1 cellular context compared by ENCODE assay signal in the genomic region with DNA sequence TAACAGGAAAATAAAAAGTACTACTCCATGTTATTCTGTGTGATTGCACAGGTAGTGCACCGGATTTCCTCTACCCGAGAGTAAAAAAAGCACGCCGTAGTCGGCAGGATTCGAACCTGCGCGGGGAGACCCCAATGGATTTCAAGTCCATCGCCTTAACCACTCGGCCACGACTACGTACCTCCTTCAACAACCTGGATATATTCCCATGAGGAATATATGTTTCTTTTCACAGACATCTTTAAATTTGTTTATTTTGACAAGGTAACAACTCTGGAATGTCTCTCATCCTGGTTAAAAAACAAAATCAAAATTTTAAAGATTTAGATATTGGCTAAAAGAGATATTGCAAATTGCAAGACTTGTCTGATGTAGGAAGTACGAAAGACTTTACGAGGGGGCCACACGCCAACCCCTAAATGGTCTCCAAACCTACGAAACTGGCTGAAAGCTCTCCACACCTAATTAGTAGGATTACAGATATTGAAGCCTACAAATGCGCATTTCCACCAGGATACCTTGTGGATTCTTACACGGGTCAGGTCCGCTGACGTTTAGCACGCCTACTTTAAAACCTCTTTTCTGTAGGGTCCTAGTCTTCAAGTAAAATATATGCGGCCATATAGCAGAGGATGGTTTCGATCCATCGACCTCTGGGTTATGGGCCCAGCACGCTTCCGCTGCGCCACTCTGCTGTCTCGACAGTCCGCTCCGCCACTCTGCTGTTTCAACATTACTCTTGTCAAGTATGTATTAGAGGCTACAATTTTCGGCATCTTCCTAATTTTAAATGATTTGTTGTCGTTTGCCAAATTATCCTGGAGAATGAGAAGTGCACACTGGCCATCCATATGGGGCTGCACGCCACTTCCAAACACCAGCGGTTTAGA.
A peak's percentile ranks its signal among the peaks of the same experiment; 100 is the strongest.
TF ChIP-seq lines count a peak whose summit lies in the region.

No MANE protein-coding gene starts in this region.

TF ChIP-seq in GM12878, 131 proteins besides CTCF, POLR2A, EP300 and RAD21 (continued from another document and continues in another):
- TF ChIP-seq ZNF687 (IDR thresholded peaks at IDR 0.05) = no peak
- TF ChIP-seq, protein P1, sequence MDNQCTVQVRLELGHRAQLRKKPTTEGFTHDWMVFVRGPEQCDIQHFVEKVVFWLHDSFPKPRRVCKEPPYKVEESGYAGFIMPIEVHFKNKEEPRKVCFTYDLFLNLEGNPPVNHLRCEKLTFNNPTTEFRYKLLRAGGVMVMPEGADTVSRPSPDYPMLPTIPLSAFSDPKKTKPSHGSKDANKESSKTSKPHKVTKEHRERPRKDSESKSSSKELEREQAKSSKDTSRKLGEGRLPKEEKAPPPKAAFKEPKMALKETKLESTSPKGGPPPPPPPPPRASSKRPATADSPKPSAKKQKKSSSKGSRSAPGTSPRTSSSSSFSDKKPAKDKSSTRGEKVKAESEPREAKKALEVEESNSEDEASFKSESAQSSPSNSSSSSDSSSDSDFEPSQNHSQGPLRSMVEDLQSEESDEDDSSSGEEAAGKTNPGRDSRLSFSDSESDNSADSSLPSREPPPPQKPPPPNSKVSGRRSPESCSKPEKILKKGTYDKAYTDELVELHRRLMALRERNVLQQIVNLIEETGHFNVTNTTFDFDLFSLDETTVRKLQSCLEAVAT (IDR thresholded peaks at IDR 0.05) = peak; percentile 46; the same call in 1 of the 2 replicates
- no peak for TF ChIP-seq HDAC6 (IDR thresholded peaks at IDR 0.05; ENCODE audit: unreplicated experiment)
- TF ChIP-seq RBBP5 (conservative IDR thresholded peaks at IDR 0.05) = 0 out of 2 replicates have a peak, but pooled peaks have one; percentile 58
- peak; percentile 93 to 95 for TF ChIP-seq IKZF2 (IDR thresholded peaks at IDR 0.05)
- TF ChIP-seq, protein P2, sequence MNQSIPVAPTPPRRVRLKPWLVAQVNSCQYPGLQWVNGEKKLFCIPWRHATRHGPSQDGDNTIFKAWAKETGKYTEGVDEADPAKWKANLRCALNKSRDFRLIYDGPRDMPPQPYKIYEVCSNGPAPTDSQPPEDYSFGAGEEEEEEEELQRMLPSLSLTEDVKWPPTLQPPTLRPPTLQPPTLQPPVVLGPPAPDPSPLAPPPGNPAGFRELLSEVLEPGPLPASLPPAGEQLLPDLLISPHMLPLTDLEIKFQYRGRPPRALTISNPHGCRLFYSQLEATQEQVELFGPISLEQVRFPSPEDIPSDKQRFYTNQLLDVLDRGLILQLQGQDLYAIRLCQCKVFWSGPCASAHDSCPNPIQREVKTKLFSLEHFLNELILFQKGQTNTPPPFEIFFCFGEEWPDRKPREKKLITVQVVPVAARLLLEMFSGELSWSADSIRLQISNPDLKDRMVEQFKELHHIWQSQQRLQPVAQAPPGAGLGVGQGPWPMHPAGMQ (IDR thresholded peaks at IDR 0.05; ENCODE audit: borderline replicate concordance) = no peak
- TF ChIP-seq, protein P3, sequence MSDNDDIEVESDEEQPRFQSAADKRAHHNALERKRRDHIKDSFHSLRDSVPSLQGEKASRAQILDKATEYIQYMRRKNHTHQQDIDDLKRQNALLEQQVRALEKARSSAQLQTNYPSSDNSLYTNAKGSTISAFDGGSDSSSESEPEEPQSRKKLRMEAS (IDR thresholded peaks at IDR 0.05; ENCODE audit: low read depth, low read length) = no peak
- TF ChIP-seq ZNF622 (IDR thresholded peaks at IDR 0.05) = no peak
- 0 out of 2 replicates have a peak, but pooled peaks have one; percentile 33 for TF ChIP-seq ZBED1 (IDR thresholded peaks at IDR 0.05; ENCODE audit: borderline replicate concordance)
- peak; percentile 90; the same call in 1 of the 2 replicates for TF ChIP-seq ZNF207 (IDR thresholded peaks at IDR 0.05; ENCODE audit: borderline replicate concordance)
- no peak for TF ChIP-seq ZZZ3 (IDR thresholded peaks at IDR 0.05; ENCODE audit: control insufficient read depth, insufficient read length, low read depth)
- no peak for TF ChIP-seq NR2C1 (IDR thresholded peaks at IDR 0.05)
- TF ChIP-seq BRCA1 (IDR thresholded peaks at IDR 0.05; ENCODE audit: low read depth, low read length) = no peak
- TF ChIP-seq PBX3 (IDR thresholded peaks at IDR 0.05; ENCODE audit: insufficient replicate concordance, low read depth, low read length) = no peak
- no peak for TF ChIP-seq SIN3A (IDR thresholded peaks at IDR 0.05; ENCODE audit: low read depth, low read length)
- TF ChIP-seq PAX5 (IDR thresholded peaks at IDR 0.05; ENCODE audit: borderline replicate concordance, low read depth, low read length) = no peak
- peak; percentile 72 for TF ChIP-seq MEF2B (IDR thresholded peaks at IDR 0.05; ENCODE audit: partially characterized antibody, poor library complexity, severe bottlenecking)
- no peak for TF ChIP-seq ZNF274 (IDR thresholded peaks at IDR 0.05; ENCODE audit: insufficient read depth, insufficient read length)
- no peak for TF ChIP-seq POLR2AphosphoS2 (IDR thresholded peaks at IDR 0.05; ENCODE audit: low read depth, low read length)
- no peak for TF ChIP-seq RAD51 (IDR thresholded peaks at IDR 0.05)
- 0 out of 2 replicates have a peak, but pooled peaks have one; percentile 23 for TF ChIP-seq CBFB (IDR thresholded peaks at IDR 0.05; ENCODE audit: low read depth)
- peak; percentile 93 for TF ChIP-seq TARDBP (IDR thresholded peaks at IDR 0.05; ENCODE audit: borderline replicate concordance)
- 0 out of 2 replicates have a peak, but pooled peaks have one; percentile 30 for TF ChIP-seq PML (IDR thresholded peaks at IDR 0.05; ENCODE audit: low read length)
- 0 out of 2 replicates have a peak, but pooled peaks have one; percentile 55 for TF ChIP-seq NKRF (conservative IDR thresholded peaks at IDR 0.05)
- TF ChIP-seq, protein P4, sequence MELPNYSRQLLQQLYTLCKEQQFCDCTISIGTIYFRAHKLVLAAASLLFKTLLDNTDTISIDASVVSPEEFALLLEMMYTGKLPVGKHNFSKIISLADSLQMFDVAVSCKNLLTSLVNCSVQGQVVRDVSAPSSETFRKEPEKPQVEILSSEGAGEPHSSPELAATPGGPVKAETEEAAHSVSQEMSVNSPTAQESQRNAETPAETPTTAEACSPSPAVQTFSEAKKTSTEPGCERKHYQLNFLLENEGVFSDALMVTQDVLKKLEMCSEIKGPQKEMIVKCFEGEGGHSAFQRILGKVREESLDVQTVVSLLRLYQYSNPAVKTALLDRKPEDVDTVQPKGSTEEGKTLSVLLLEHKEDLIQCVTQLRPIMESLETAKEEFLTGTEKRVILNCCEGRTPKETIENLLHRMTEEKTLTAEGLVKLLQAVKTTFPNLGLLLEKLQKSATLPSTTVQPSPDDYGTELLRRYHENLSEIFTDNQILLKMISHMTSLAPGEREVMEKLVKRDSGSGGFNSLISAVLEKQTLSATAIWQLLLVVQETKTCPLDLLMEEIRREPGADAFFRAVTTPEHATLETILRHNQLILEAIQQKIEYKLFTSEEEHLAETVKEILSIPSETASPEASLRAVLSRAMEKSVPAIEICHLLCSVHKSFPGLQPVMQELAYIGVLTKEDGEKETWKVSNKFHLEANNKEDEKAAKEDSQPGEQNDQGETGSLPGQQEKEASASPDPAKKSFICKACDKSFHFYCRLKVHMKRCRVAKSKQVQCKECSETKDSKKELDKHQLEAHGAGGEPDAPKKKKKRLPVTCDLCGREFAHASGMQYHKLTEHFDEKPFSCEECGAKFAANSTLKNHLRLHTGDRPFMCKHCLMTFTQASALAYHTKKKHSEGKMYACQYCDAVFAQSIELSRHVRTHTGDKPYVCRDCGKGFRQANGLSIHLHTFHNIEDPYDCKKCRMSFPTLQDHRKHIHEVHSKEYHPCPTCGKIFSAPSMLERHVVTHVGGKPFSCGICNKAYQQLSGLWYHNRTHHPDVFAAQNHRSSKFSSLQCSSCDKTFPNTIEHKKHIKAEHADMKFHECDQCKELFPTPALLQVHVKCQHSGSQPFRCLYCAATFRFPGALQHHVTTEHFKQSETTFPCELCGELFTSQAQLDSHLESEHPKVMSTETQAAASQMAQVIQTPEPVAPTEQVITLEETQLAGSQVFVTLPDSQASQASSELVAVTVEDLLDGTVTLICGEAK (IDR thresholded peaks at IDR 0.05; ENCODE audit: borderline replicate concordance) = peak; percentile 75
- TF ChIP-seq MTA3 (IDR thresholded peaks at IDR 0.05; ENCODE audit: borderline replicate concordance, low read length) = 0 out of 2 replicates have a peak, but pooled peaks have one; percentile 22
- TF ChIP-seq CEBPB (IDR thresholded peaks at IDR 0.05; ENCODE audit: borderline replicate concordance in 1 of 2, low read depth in 2 of 2, low read length in 2 of 2) = 0 out of 4 replicates have a peak, but pooled peaks of 1 of the 2 experiments have one; percentile 32
- no peak for TF ChIP-seq ZBTB33 (IDR thresholded peaks at IDR 0.05)
- TF ChIP-seq CREB1 (IDR thresholded peaks at IDR 0.05; ENCODE audit: low read depth) = peak; percentile 66
- no peak for TF ChIP-seq HDAC2 (IDR thresholded peaks at IDR 0.05)
- TF ChIP-seq CHD1 (IDR thresholded peaks at IDR 0.05; ENCODE audit: low read depth, low read length) = no peak
- TF ChIP-seq, protein P5, sequence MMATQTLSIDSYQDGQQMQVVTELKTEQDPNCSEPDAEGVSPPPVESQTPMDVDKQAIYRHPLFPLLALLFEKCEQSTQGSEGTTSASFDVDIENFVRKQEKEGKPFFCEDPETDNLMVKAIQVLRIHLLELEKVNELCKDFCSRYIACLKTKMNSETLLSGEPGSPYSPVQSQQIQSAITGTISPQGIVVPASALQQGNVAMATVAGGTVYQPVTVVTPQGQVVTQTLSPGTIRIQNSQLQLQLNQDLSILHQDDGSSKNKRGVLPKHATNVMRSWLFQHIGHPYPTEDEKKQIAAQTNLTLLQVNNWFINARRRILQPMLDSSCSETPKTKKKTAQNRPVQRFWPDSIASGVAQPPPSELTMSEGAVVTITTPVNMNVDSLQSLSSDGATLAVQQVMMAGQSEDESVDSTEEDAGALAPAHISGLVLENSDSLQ (IDR thresholded peaks at IDR 0.05) = no peak
- no peak for TF ChIP-seq SPI1 (IDR thresholded peaks at IDR 0.05; ENCODE audit: borderline replicate concordance, insufficient read depth, low read depth, low read length)
- no peak for TF ChIP-seq SRF (IDR thresholded peaks at IDR 0.05; ENCODE audit: low read depth in 2 of 2, low read length in 2 of 2)
- peak; percentile 59 for TF ChIP-seq RUNX3 (IDR thresholded peaks at IDR 0.05; ENCODE audit: low read length)
- TF ChIP-seq PAX8 (IDR thresholded peaks at IDR 0.05) = 0 out of 2 replicates have a peak, but pooled peaks have one; percentile 23
- no peak for TF ChIP-seq HDGF (IDR thresholded peaks at IDR 0.05)
